ENCODE assay signal across 12 cellular contexts in the genomic region with DNA sequence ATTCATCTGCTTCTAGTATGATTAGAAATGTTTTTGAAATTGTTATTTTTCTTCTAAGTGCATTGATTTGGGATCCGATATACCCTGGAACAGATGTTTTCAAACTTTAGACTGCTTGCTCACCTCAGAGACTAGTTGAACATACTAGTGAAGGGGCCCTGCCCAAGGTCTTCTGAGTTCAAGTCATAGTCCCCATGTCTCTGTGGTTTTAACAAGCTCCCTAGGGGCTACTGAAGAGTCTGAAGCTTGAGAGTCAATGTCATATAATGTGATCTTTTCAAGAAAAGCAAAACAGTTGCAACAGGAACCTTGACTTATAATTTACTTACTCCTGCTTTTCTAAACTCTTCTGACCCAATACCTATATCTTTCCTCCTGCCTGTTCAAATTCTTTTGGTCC.
DNase-seq lines count a peak whose midpoint lies in the region; ATAC-seq and TF ChIP-seq lines count a peak whose summit lies in the region.
"Had no signal": no experiment of that assay in that cellular context is flagged by ENCODE, and none has a peak within 500 bp of the region (broad histone marks: within the 10 kb centered on the region; RNA-seq: fewer than 3 reads in every experiment).

No MANE protein-coding gene starts in this region.

- H3K9me2 ChIP-seq in Loucy (replicated peaks; ENCODE audit: low read depth, low read length) = no peaks in the 10 kb centered on the region

- no peaks in the 10 kb centered on the region for H4K20me1 ChIP-seq in Loucy (ENCODE audit: insufficient read depth, low read length, poor library complexity, severe bottlenecking)

- no peak for TF ChIP-seq CTCF in GM06990 (IDR thresholded peaks at IDR 0.05; ENCODE audit: insufficient read depth, low read length, poor library complexity, severe bottlenecking)
- TF ChIP-seq CTCF in Loucy (conservative IDR thresholded peaks at IDR 0.05; ENCODE audit: low read length) = no peak

- peaks cover 11% of the 10 kb centered on the region for H3K4me1 ChIP-seq in Loucy (ENCODE audit: insufficient read depth, low read length, poor library complexity, severe bottlenecking)

- H3K27me3 ChIP-seq in GM06990 (replicated peaks; ENCODE audit: control insufficient read depth, insufficient read depth, low read length) (no peaks in the 10 kb centered on the region), Loucy (ENCODE audit: insufficient read depth, low read length, poor library complexity, severe bottlenecking) (no peaks in the 10 kb centered on the region)
- H3K27me3 ChIP-seq: brain microvascular endothelial cell, MG63 had no signal

- H3K9me3 ChIP-seq in Loucy (ENCODE audit: insufficient read depth, low read depth, low read length) = no peaks in the 10 kb centered on the region
- H3K9me3 ChIP-seq: MG63 had no signal

- H3K4me3 ChIP-seq in GM06990 (replicated peaks; ENCODE audit: low read depth, low read length) = no peak overlapping the region
- no peak overlapping the region for H3K4me3 ChIP-seq in Loucy (ENCODE audit: low read length, poor library complexity, severe bottlenecking)
- H3K4me3 ChIP-seq: MG63 had no signal

- peak; percentile 57 for DNase-seq in GM06990 (ENCODE audit: extremely low read depth, insufficient read length)
- DNase-seq in midbrain (lab: John Stamatoyannopoulos, UW) = no peak
- no peak for DNase-seq in putamen (ENCODE audit: low spot score)
- no peak for DNase-seq in NCI-H1092 (lab: John Stamatoyannopoulos, UW)
- DNase-seq: brain microvascular endothelial cell, MG63, NCI-H748 treated with DMSO at 0.1 percent for 48 hours, T-helper 1 cell had no signal

- peak; percentile 96 for ATAC-seq in GM19043 (IDR thresholded peaks at IDR 0.05; ENCODE audit: low read depth, unreplicated experiment)
- ATAC-seq in HG02885 (IDR thresholded peaks at IDR 0.05; ENCODE audit: poor library complexity, unreplicated experiment) = peak; percentile 92
- no peak for ATAC-seq in GM21717 (IDR thresholded peaks at IDR 0.05; ENCODE audit: unreplicated experiment)

- peak overlapping the region; percentile 25 for H3K9ac ChIP-seq in Loucy (ENCODE audit: low read depth, low read length, poor library complexity, severe bottlenecking)

- no peak overlapping the region for H2AFZ ChIP-seq in Loucy (ENCODE audit: low read length)

- H3K4me2 ChIP-seq in Loucy (ENCODE audit: low read depth, low read length, poor library complexity, severe bottlenecking) = peak overlapping the region; percentile 46

- H3K79me2 ChIP-seq in Loucy (ENCODE audit: insufficient read depth, low read length) = no peaks in the 10 kb centered on the region

- H3K36me3 ChIP-seq in GM06990 (ENCODE audit: control insufficient read depth, insufficient read depth, low read length) (no peaks in the 10 kb centered on the region), Loucy (ENCODE audit: insufficient read depth, low read length) (no peaks in the 10 kb centered on the region)
- H3K36me3 ChIP-seq: brain microvascular endothelial cell, MG63 had no signal

- H3F3A ChIP-seq in Loucy (ENCODE audit: low read depth) = no peaks in the 10 kb centered on the region
